In genomic region chr5:150765789-150766149, GRCh38 we compare ENCODE assay signal across 15 cellular contexts. TPM values are rescaled to one million over a fixed set of nuclear protein-coding genes. Genes with fewer than 3 reads are reported as not detected.
A peak's percentile ranks its signal among the peaks of the same experiment; 100 is the strongest.
DNase-seq lines count a peak whose midpoint lies in the region; ATAC-seq, FAIRE-seq and TF ChIP-seq lines count a peak whose summit lies in the region.
"Had no signal": no experiment of that assay in that cellular context is flagged by ENCODE, and none has a peak within 500 bp of the region (broad histone marks: within the 10 kb centered on the region; RNA-seq: fewer than 3 reads in every experiment).

No MANE protein-coding gene starts in this region.

- H3K27me3 Mint-ChIP-seq in chondrocyte (ENCODE audit: low read depth), result no peaks in the 10 kb centered on the region

- peak; percentile 17 for ATAC-seq in HG03354 (IDR thresholded peaks at IDR 0.05; ENCODE audit: poor library complexity, severe bottlenecking, unreplicated experiment)
- ATAC-seq: K562, T-helper 17 cell had no signal

- H3K36me3 Mint-ChIP-seq in chondrocyte (ENCODE audit: low read depth), result no peaks in the 10 kb centered on the region

- H3K9me3 Mint-ChIP-seq in chondrocyte (ENCODE audit: low read depth), result peaks cover 3% of the 10 kb centered on the region

- no peak for FAIRE-seq in GM12891 (lab: Jason Lieb, UNC)
- FAIRE-seq: GM19239, K562 had no signal

- no peak for TF ChIP-seq CTCF in chondrocyte (IDR thresholded peaks at IDR 0.05)

- H3K4me1 Mint-ChIP-seq in chondrocyte (ENCODE audit: low read depth), result no peaks in the 10 kb centered on the region
- H3K4me1 Mint-ChIP-seq: T-helper 17 cell had no signal

- no peak for TF ChIP-seq POLR2A in GM12891 (IDR thresholded peaks at IDR 0.05; ENCODE audit: low read depth, low read length)

- H3K4me3 Mint-ChIP-seq in chondrocyte (ENCODE audit: unreplicated experiment), result no peak overlapping the region
- H3K4me3 Mint-ChIP-seq: T-helper 17 cell had no signal

- no peak overlapping the region for H3K27ac Mint-ChIP-seq in chondrocyte (ENCODE audit: unreplicated experiment)
- H3K27ac Mint-ChIP-seq: T-helper 17 cell had no signal

- DNase-seq in MV-4-11 (lab: John Stamatoyannopoulos, UW) (peak; percentile 74), SKM-1 (lab: John Stamatoyannopoulos, UW; ENCODE audit: unreplicated experiment) (peak; percentile 39), GM12891 (ENCODE audit: insufficient read length, low spot score) (no peak), chondrocyte (ENCODE audit: low spot score) (no peak), pons (ENCODE audit: low spot score) (no peak)
- DNase-seq in activated CD4-positive, alpha-beta T cell treated with anti-CD3 and anti-CD28 coated beads for 1 hour, result no peak
- DNase-seq: DMS153, EL, NCI-H1417, NCI-H2029, NCI-H510A, T-helper 17 cell had no signal

TF ChIP-seq in GM12891, 5 proteins besides CTCF, POLR2A, EP300 and RAD21:
- TF ChIP-seq POU2F2 (IDR thresholded peaks at IDR 0.05; ENCODE audit: low read depth, low read length) (no peak), SPI1 (IDR thresholded peaks at IDR 0.05; ENCODE audit: low read depth, low read length) (no peak)

RNA-seq across cellular contexts. Expression of gene DCTN4, which starts 7.0 kb away (rescaled TPM):
- 11.9 TPM for polyA plus RNA-seq in GM12891 (2012; ENCODE audit: low read depth, missing spikeins)
- total RNA-seq in chondrocyte, result 50.5 to 54.8 TPM (median 50.8 TPM) in 3 replicates

RNA-seq across cellular contexts. Expression of gene SMIM3, which starts 12.8 kb away (rescaled TPM):
- polyA plus RNA-seq in GM12891 (2012; ENCODE audit: low read depth, missing spikeins), result 24.6 TPM
- total RNA-seq in chondrocyte, result 9.0 to 13.0 TPM (median 12.5 TPM) in 3 replicates

Comparison
In these comparisons a context has a peak if more than half of its experiments do, and no peak if none do; other contexts are left out.
1. DNase-seq: peak in MV-4-11 (single experiment) and SKM-1 (single experiment); none in activated CD4-positive, alpha-beta T cell treated with anti-CD3 and anti-CD28 coated beads for 1 hour (single experiment), GM12891 (single experiment), chondrocyte (single experiment) and pons (single experiment).